1 cellular context compared by ENCODE assay signal in the genomic region with DNA sequence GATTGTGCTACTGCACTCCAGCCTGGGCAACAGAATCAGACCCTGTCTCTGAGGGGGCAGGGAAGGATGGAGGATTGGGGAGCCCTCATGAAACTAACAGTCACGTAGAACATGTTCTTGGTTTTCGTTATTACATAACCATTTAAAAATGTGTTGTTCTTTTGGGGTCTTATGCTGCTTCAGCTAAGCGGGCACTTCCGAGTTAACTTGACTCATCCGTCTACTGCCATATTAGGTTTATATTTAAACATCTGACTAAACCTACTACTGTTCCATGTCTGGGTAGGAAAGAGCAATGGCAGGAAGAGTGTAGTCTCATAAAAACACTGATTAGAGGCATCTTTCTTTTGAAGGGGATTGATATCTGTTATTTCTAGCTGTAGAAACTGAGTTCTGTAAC.
TF ChIP-seq lines count a peak whose summit lies in the region.

No MANE protein-coding gene starts in this region.

TF ChIP-seq in SK-N-SH treated with all-trans-retinoic acid at 6 μM for 48 hours, 23 proteins besides CTCF, POLR2A, EP300 and RAD21:
- TF ChIP-seq ARNTL (CRISPR knock-in tag; IDR thresholded peaks at IDR 0.05; ENCODE audit: borderline replicate concordance, low read depth) (no peak), ZNF8 (CRISPR knock-in tag; IDR thresholded peaks at IDR 0.05) (no peak), ZFP3 (CRISPR knock-in tag; IDR thresholded peaks at IDR 0.05) (no peak), POU6F1 (CRISPR knock-in tag; IDR thresholded peaks at IDR 0.05; ENCODE audit: borderline replicate concordance, low read depth) (no peak), RARB (CRISPR knock-in tag; IDR thresholded peaks at IDR 0.05) (no peak), TSHZ2 (CRISPR knock-in tag; IDR thresholded peaks at IDR 0.05) (no peak), ZNF70 (CRISPR knock-in tag; IDR thresholded peaks at IDR 0.05) (no peak), OSR1 (CRISPR knock-in tag; IDR thresholded peaks at IDR 0.05) (no peak), ZNF565 (CRISPR knock-in tag; conservative IDR thresholded peaks at IDR 0.05; ENCODE audit: low read depth) (no peak), BACH2 (CRISPR knock-in tag; IDR thresholded peaks at IDR 0.05; ENCODE audit: borderline replicate concordance) (no peak), PATZ1 (CRISPR knock-in tag; IDR thresholded peaks at IDR 0.05; ENCODE audit: borderline replicate concordance) (no peak), GLIS3 (CRISPR knock-in tag; IDR thresholded peaks at IDR 0.05) (no peak), TOX (CRISPR knock-in tag; IDR thresholded peaks at IDR 0.05; ENCODE audit: borderline replicate concordance) (no peak)
TF ChIP-seq in SK-N-SH treated with all-trans-retinoic acid at 6 μM for 48 hours: peak in this region for 0.
